In the genomic region with DNA sequence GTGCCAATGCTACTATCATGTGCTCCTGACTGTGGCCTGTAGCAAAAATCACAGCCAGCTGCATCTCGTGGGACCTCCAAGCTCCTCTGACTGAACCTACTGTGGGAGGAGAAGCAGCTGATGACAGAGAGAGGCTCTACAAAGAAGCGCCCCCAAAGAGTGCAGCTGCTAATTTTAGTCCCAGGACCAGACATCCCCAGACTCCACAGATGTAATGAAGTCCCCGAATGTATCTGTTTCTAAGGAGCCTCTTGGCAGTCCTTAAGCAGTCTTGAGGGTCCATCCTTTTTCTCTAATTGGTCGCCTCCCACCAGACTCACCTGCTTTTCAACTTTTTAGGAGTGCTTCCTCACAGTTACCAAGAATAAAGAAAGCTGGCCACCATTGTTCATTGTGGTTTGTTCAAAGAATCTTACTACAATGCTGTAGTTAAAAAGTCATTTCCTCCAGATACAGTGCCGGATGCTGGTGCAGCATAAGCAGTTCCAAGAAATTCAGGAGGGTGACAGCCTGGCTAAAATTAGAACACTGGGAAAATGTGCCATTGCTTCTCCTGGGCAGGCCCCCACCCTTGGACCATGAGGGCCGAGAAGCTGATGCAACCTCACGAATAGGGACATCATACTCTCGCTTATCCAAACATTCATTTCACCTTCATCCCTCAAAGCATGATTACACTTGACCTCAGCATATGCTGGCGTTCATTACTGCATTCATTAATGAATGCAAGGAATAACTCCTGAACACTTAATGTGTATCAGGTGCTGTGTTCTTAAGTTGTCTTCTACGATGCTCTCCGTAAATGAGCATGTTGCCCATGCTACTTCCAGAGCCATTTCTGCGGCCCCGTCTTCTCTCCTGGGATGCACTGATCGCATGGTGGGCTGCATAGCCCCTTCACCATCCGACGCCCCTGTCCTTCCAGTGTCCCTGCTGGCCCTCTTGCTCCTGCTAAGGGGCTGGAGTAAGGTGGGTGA, we compare ENCODE assay signal across 2 cellular contexts.
TF ChIP-seq lines count a peak whose summit lies in the region.

No MANE protein-coding gene starts in this region.

TF ChIP-seq in GM12878, 131 proteins besides CTCF, POLR2A, EP300 and RAD21 (continued from another document):
- TF ChIP-seq, protein P1, sequence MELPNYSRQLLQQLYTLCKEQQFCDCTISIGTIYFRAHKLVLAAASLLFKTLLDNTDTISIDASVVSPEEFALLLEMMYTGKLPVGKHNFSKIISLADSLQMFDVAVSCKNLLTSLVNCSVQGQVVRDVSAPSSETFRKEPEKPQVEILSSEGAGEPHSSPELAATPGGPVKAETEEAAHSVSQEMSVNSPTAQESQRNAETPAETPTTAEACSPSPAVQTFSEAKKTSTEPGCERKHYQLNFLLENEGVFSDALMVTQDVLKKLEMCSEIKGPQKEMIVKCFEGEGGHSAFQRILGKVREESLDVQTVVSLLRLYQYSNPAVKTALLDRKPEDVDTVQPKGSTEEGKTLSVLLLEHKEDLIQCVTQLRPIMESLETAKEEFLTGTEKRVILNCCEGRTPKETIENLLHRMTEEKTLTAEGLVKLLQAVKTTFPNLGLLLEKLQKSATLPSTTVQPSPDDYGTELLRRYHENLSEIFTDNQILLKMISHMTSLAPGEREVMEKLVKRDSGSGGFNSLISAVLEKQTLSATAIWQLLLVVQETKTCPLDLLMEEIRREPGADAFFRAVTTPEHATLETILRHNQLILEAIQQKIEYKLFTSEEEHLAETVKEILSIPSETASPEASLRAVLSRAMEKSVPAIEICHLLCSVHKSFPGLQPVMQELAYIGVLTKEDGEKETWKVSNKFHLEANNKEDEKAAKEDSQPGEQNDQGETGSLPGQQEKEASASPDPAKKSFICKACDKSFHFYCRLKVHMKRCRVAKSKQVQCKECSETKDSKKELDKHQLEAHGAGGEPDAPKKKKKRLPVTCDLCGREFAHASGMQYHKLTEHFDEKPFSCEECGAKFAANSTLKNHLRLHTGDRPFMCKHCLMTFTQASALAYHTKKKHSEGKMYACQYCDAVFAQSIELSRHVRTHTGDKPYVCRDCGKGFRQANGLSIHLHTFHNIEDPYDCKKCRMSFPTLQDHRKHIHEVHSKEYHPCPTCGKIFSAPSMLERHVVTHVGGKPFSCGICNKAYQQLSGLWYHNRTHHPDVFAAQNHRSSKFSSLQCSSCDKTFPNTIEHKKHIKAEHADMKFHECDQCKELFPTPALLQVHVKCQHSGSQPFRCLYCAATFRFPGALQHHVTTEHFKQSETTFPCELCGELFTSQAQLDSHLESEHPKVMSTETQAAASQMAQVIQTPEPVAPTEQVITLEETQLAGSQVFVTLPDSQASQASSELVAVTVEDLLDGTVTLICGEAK (IDR thresholded peaks at IDR 0.05; ENCODE audit: borderline replicate concordance) = no peak
- TF ChIP-seq, protein P2, sequence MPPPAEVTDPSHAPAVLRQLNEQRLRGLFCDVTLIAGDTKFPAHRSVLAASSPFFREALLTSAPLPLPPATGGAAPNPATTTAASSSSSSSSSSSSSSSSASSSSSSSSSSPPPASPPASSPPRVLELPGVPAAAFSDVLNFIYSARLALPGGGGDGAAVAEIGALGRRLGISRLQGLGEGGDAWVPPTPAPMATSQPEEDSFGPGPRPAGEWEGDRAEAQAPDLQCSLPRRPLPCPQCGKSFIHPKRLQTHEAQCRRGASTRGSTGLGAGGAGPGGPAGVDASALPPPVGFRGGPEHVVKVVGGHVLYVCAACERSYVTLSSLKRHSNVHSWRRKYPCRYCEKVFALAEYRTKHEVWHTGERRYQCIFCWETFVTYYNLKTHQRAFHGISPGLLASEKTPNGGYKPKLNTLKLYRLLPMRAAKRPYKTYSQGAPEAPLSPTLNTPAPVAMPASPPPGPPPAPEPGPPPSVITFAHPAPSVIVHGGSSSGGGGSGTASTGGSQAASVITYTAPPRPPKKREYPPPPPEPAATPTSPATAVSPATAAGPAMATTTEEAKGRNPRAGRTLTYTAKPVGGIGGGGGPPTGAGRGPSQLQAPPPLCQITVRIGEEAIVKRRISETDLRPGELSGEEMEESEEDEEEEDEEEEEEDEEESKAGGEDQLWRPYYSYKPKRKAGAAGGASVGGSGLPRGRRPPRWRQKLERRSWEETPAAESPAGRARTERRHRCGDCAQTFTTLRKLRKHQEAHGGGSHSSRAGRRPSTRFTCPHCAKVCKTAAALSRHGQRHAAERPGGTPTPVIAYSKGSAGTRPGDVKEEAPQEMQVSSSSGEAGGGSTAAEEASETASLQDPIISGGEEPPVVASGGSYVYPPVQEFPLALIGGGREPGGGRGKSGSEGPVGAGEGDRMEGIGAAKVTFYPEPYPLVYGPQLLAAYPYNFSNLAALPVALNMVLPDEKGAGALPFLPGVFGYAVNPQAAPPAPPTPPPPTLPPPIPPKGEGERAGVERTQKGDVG (CRISPR knock-in tag; IDR thresholded peaks at IDR 0.05) = no peak
- TF ChIP-seq, protein P3, sequence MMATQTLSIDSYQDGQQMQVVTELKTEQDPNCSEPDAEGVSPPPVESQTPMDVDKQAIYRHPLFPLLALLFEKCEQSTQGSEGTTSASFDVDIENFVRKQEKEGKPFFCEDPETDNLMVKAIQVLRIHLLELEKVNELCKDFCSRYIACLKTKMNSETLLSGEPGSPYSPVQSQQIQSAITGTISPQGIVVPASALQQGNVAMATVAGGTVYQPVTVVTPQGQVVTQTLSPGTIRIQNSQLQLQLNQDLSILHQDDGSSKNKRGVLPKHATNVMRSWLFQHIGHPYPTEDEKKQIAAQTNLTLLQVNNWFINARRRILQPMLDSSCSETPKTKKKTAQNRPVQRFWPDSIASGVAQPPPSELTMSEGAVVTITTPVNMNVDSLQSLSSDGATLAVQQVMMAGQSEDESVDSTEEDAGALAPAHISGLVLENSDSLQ (IDR thresholded peaks at IDR 0.05) = no peak
- TF ChIP-seq, protein P4, sequence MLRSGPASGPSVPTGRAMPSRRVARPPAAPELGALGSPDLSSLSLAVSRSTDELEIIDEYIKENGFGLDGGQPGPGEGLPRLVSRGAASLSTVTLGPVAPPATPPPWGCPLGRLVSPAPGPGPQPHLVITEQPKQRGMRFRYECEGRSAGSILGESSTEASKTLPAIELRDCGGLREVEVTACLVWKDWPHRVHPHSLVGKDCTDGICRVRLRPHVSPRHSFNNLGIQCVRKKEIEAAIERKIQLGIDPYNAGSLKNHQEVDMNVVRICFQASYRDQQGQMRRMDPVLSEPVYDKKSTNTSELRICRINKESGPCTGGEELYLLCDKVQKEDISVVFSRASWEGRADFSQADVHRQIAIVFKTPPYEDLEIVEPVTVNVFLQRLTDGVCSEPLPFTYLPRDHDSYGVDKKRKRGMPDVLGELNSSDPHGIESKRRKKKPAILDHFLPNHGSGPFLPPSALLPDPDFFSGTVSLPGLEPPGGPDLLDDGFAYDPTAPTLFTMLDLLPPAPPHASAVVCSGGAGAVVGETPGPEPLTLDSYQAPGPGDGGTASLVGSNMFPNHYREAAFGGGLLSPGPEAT (IDR thresholded peaks at IDR 0.05; ENCODE audit: low read depth) = no peak

TF ChIP-seq in SK-N-SH, 30 proteins besides CTCF, POLR2A, EP300 and RAD21 (continued from another document):
- TF ChIP-seq, protein P5, sequence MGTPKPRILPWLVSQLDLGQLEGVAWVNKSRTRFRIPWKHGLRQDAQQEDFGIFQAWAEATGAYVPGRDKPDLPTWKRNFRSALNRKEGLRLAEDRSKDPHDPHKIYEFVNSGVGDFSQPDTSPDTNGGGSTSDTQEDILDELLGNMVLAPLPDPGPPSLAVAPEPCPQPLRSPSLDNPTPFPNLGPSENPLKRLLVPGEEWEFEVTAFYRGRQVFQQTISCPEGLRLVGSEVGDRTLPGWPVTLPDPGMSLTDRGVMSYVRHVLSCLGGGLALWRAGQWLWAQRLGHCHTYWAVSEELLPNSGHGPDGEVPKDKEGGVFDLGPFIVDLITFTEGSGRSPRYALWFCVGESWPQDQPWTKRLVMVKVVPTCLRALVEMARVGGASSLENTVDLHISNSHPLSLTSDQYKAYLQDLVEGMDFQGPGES (IDR thresholded peaks at IDR 0.05; ENCODE audit: low read depth, low read length) = no peak
- TF ChIP-seq, protein P6, sequence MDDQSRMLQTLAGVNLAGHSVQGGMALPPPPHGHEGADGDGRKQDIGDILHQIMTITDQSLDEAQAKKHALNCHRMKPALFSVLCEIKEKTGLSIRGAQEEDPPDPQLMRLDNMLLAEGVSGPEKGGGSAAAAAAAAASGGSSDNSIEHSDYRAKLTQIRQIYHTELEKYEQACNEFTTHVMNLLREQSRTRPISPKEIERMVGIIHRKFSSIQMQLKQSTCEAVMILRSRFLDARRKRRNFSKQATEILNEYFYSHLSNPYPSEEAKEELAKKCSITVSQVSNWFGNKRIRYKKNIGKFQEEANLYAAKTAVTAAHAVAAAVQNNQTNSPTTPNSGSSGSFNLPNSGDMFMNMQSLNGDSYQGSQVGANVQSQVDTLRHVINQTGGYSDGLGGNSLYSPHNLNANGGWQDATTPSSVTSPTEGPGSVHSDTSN (IDR thresholded peaks at IDR 0.05) = no peak
- no peak for TF ChIP-seq GATA2 (CRISPR knock-in tag; IDR thresholded peaks at IDR 0.05)
- no peak for TF ChIP-seq GABPA (IDR thresholded peaks at IDR 0.05; ENCODE audit: low read depth)
